Comparison of ENCODE assay signal across 23 cellular contexts in the genomic region with DNA sequence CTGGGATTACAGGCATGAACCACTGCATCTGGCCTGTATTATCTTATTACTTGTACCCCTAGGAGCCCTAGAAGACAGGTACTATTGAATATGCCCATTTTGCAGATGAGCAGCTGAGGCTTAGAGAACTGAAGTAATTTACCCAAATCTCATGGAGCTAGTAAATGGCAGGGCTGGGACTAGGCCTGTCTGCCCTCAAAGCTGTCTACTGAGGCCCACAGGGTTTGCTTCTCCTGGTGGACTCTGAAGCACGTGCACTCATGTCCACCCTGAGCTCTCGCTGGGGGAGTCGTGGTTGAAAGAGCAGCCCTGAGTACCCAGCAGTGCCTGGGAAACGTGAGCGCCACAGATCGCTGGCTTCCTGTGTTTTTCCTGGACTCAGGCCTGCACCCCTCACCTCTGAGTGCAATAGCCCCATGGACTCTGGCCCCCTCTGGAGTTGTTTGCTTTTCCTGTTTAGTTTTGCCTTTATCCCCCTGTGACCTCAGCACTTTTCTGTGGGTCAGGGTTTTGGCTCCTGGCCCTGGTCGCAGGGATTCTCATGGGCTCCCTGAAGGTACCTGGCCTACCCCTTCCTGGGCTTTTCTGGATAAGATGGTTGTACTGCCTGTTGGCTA. TPM values are rescaled to one million over a fixed set of nuclear protein-coding genes. Genes with fewer than 3 reads are reported as not detected.
DNase-seq lines count a peak whose midpoint lies in the region; ATAC-seq and TF ChIP-seq lines count a peak whose summit lies in the region.
"Had no signal": no experiment of that assay in that cellular context is flagged by ENCODE, and none has a peak within 500 bp of the region (broad histone marks: within the 10 kb centered on the region; RNA-seq: fewer than 3 reads in every experiment).

No MANE protein-coding gene starts in this region.

- H3K27me3 ChIP-seq in stomach smooth muscle (ENCODE audit: control insufficient read depth in 1 of 2, insufficient read depth in 2 of 2, low read length in 2 of 2), result no peaks in the 10 kb centered on the region

- no peaks in the 10 kb centered on the region for H3K9me2 ChIP-seq in OCI-LY7 (ENCODE audit: insufficient read depth, low read length)

- H3K4me1 Mint-ChIP-seq in HFFc6 (ENCODE audit: low read depth), result peaks cover 41% of the 10 kb centered on the region
- H3K4me1 Mint-ChIP-seq: naive thymus-derived CD8-positive, alpha-beta T cell had no signal

- no peaks in the 10 kb centered on the region for H3K79me2 ChIP-seq in OCI-LY7 (ENCODE audit: insufficient read depth, low read depth, low read length)

- CTCF ChIA-PET in OCI-LY7 (lab: Charles Lee; ENCODE audit: unreplicated experiment), result no interaction called here

- DNase-seq in brain pericyte (ENCODE audit: low read depth, low spot score) (peak; percentile 74), left kidney (ENCODE audit: low read depth, low spot score) (peak; percentile 71), HPDE6-E6E7 (ENCODE audit: extremely low spot score) (no peak), OCI-LY7 (ENCODE audit: low spot score) (no peak), HFFc6 (no peak)
- DNase-seq: activated T-cell treated with anti-CD3 and anti-CD28 coated beads, Interleukin-2, amount 50 U/mL, for 24 hours; CD4-positive, CD25-positive, alpha-beta regulatory T cell; central memory CD4-positive, alpha-beta T cell; DMS53; erythroblast; GDM1; MV-4-11; naive thymus-derived CD8-positive, alpha-beta T cell; NCI-H187; NCI-H526 treated with DMSO at 0.1 percent for 48 hours; stimulated activated CD4-positive, alpha-beta T cell treated with anti-CD3 and anti-CD28 coated beads, Interleukin-1b, Interleukin-23, amount 100 ng/mL, for 48 hours had no signal

- ATAC-seq in GM19328 (IDR thresholded peaks at IDR 0.05; ENCODE audit: unreplicated experiment), result no peak
- ATAC-seq: activated CD4-positive, CD25-positive, alpha-beta regulatory T cell treated with anti-CD3 and anti-CD28 coated beads, Interleukin-2, amount 50 U/mL, for 24 hours; HCT116; naive thymus-derived CD8-positive, alpha-beta T cell; Right ventricle myocardium inferior; stimulated activated memory B cell treated with anti-CD40 and anti-IgM and Interleukin-4, amounts not matched to agents 10 μg/mL and 1 μg/mL and 100 μg/mL, for 72 hours had no signal

- peaks cover 42% of the 10 kb centered on the region for H3K4me1 ChIP-seq in stomach smooth muscle (ENCODE audit: control insufficient read depth, insufficient read depth, low read length)
- H3K4me1 ChIP-seq in OCI-LY7 (ENCODE audit: insufficient read depth, low read length, poor library complexity, severe bottlenecking), result no peaks in the 10 kb centered on the region

- H4K20me1 ChIP-seq in OCI-LY7 (ENCODE audit: insufficient read depth, low read length), result no peaks in the 10 kb centered on the region

- no TSS peak for BruUV-seq in OCI-LY7 (replicated peaks; lab: Mats Ljungman, UMichigan)

- H3K4me3 ChIP-seq in stomach smooth muscle (ENCODE audit: low read length in 2 of 2) (no peak overlapping the region), OCI-LY7 (ENCODE audit: low read depth, low read length, poor library complexity, severe bottlenecking) (no peak overlapping the region)

- no peak overlapping the region for H2AFZ ChIP-seq in OCI-LY7 (ENCODE audit: low read length)

- H3K27ac Mint-ChIP-seq in HFFc6, result no peak overlapping the region
- H3K27ac Mint-ChIP-seq: activated T-cell treated with anti-CD3 and anti-CD28 coated beads, Interleukin-2, amount 50 U/mL, for 24 hours; CD4-positive, CD25-positive, alpha-beta regulatory T cell; naive thymus-derived CD8-positive, alpha-beta T cell; stimulated activated memory B cell treated with anti-CD40 and anti-IgM and Interleukin-4, amounts not matched to agents 10 μg/mL and 1 μg/mL and 100 μg/mL, for 72 hours had no signal

- no peak overlapping the region for H3K4me2 ChIP-seq in OCI-LY7 (ENCODE audit: low read length)

- H3K4me3 Mint-ChIP-seq in HFFc6, result no peak overlapping the region
- H3K4me3 Mint-ChIP-seq: activated T-cell treated with anti-CD3 and anti-CD28 coated beads, Interleukin-2, amount 50 U/mL, for 24 hours; CD4-positive, CD25-positive, alpha-beta regulatory T cell; naive thymus-derived CD8-positive, alpha-beta T cell; stimulated activated memory B cell treated with anti-CD40 and anti-IgM and Interleukin-4, amounts not matched to agents 10 μg/mL and 1 μg/mL and 100 μg/mL, for 72 hours had no signal

- H3K36me3 ChIP-seq in stomach smooth muscle (ENCODE audit: control insufficient read depth in 2 of 2, insufficient read depth in 2 of 2, low read length in 2 of 2), result peaks cover 0 to 14% of the 10 kb centered on the region in 2 donors
- no peaks in the 10 kb centered on the region for H3K36me3 ChIP-seq in OCI-LY7 (ENCODE audit: insufficient read depth, low read length)

- no peak for TF ChIP-seq RAD21 in Ishikawa (IDR thresholded peaks at IDR 0.05; ENCODE audit: low read depth)

- H3K27me3 Mint-ChIP-seq in HFFc6 (ENCODE audit: insufficient read depth), result peaks cover 3% of the 10 kb centered on the region
- H3K27me3 Mint-ChIP-seq: activated T-cell treated with anti-CD3 and anti-CD28 coated beads, Interleukin-2, amount 50 U/mL, for 24 hours had no signal

- H3K27ac ChIP-seq in stomach smooth muscle (ENCODE audit: low read length) (peak overlapping the region; percentile 46), OCI-LY7 (ENCODE audit: low read depth, low read length, poor library complexity, severe bottlenecking) (no peak overlapping the region)

- intact Hi-C loops in OCI-LY7 (cut with micrococcal nuclease; ENCODE audit: unreplicated experiment), result no loop called here

- H3K9me3 ChIP-seq in stomach smooth muscle (ENCODE audit: control insufficient read depth in 2 of 2, low read length in 2 of 2) (no peaks in the 10 kb centered on the region), OCI-LY7 (ENCODE audit: low read length) (no peaks in the 10 kb centered on the region)

- TF ChIP-seq CTCF in OCI-LY7 (conservative IDR thresholded peaks at IDR 0.05; ENCODE audit: low read length) (no peak), HFFc6 (IDR thresholded peaks at IDR 0.05) (no peak)

- TF ChIP-seq EP300 in Ishikawa (IDR thresholded peaks at IDR 0.05; ENCODE audit: borderline replicate concordance), result no peak

- H3K36me3 Mint-ChIP-seq in HFFc6 (ENCODE audit: low read depth), result peaks cover 9% of the 10 kb centered on the region
- H3K36me3 Mint-ChIP-seq: CD4-positive, CD25-positive, alpha-beta regulatory T cell; naive thymus-derived CD8-positive, alpha-beta T cell; stimulated activated memory B cell treated with anti-CD40 and anti-IgM and Interleukin-4, amounts not matched to agents 10 μg/mL and 1 μg/mL and 100 μg/mL, for 72 hours had no signal

- H3K9ac ChIP-seq in stomach smooth muscle (ENCODE audit: low read length in 2 of 2), result peak overlapping the region in 1 of 2 donors; percentile 13

- POLR2A ChIA-PET in OCI-LY7 (lab: Charles Lee), result no interaction called here

- no peaks in the 10 kb centered on the region for H3K9me3 Mint-ChIP-seq in HFFc6
- H3K9me3 Mint-ChIP-seq: activated T-cell treated with anti-CD3 and anti-CD28 coated beads, Interleukin-2, amount 50 U/mL, for 24 hours; CD4-positive, CD25-positive, alpha-beta regulatory T cell; naive thymus-derived CD8-positive, alpha-beta T cell; stimulated activated memory B cell treated with anti-CD40 and anti-IgM and Interleukin-4, amounts not matched to agents 10 μg/mL and 1 μg/mL and 100 μg/mL, for 72 hours had no signal

TF ChIP-seq in Ishikawa, 13 proteins besides CTCF, POLR2A, EP300 and RAD21:
- TF ChIP-seq, protein P1, sequence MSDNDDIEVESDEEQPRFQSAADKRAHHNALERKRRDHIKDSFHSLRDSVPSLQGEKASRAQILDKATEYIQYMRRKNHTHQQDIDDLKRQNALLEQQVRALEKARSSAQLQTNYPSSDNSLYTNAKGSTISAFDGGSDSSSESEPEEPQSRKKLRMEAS (IDR thresholded peaks at IDR 0.05), result peak; percentile 77
- no peak for TF ChIP-seq FOXM1 (IDR thresholded peaks at IDR 0.05; ENCODE audit: borderline replicate concordance, low read depth)
- peak; percentile 47 for TF ChIP-seq NFIC (IDR thresholded peaks at IDR 0.05)
- TF ChIP-seq CREB1 (IDR thresholded peaks at IDR 0.05; ENCODE audit: low read depth), result no peak
- no peak for TF ChIP-seq TEAD4 (IDR thresholded peaks at IDR 0.05)
- no peak for TF ChIP-seq CEBPB (IDR thresholded peaks at IDR 0.05)

RNA-seq across cellular contexts. Expression of gene ARHGEF10L, which starts 52.4 kb away (rescaled TPM):
- total RNA-seq in OCI-LY7 (2014; rRNA removed; shearing (Covaris generic)), result 0.39 TPM in 1 of 2 replicates, not detected in the other
- total RNA-seq in OCI-LY7 (2022), result 2.3 and 2.4 TPM in 2 replicates
- 10 to 100 TPM; 11.1 to 29.0 (median 26.7) TPM for total RNA-seq in HFFc6 (2021; fragmentation: NEBNext Ultra II Directional; extraction: Animal tissue kit (Norgen Biotek cat#: 25700))
- total RNA-seq: CD4-positive, CD25-positive, alpha-beta regulatory T cell had no signal

Comparison
In these comparisons a context has a peak if more than half of its experiments do, and no peak if none do; other contexts are left out.
1. DNase-seq: peak in brain pericyte (single experiment) and left kidney (single experiment); none in HPDE6-E6E7 (single experiment), OCI-LY7 (single experiment) and HFFc6 (single experiment).